Comparison of ENCODE assay signal across 9 cellular contexts in the genomic region with DNA sequence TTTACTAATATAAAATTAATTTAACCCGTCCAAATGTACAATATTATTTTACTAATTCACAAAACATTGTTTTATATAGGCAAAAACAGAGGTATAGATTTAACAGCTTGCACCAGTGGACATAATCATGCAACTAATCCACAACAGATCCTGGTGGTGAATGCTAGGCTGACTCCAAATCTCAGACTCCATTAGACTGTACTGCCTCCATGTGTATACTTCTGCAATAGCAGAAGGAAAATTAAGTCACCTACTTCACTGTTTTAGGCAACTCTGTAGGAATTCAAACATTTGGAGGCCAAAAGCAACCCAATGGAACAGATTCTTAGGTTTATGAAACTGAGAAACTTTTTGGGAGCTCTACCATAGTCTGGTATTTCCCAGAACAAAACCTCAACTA. TPM values are rescaled to one million over a fixed set of nuclear protein-coding genes. Genes with fewer than 3 reads are reported as not detected.
DNase-seq lines count a peak whose midpoint lies in the region; ATAC-seq and TF ChIP-seq lines count a peak whose summit lies in the region.
"Had no signal": no experiment of that assay in that cellular context is flagged by ENCODE, and none has a peak within 500 bp of the region (broad histone marks: within the 10 kb centered on the region; RNA-seq: fewer than 3 reads in every experiment).

No MANE protein-coding gene starts in this region.

- H3K27me3 ChIP-seq in MM.1S (replicated peaks; ENCODE audit: insufficient read depth, low read length) = no peaks in the 10 kb centered on the region
- H3K27me3 ChIP-seq: BLaER1 had no signal

- no peaks in the 10 kb centered on the region for H3K36me3 ChIP-seq in MM.1S (replicated peaks; ENCODE audit: insufficient read depth, low read length)
- H3K36me3 ChIP-seq: BLaER1 had no signal

- no peaks in the 10 kb centered on the region for H3K4me1 ChIP-seq in MM.1S (ENCODE audit: low read length)
- H3K4me1 ChIP-seq: BLaER1 had no signal

- TF ChIP-seq CTCF in MM.1S (IDR thresholded peaks at IDR 0.05; ENCODE audit: low read length) (peak; percentile 43), astrocyte of the spinal cord (IDR thresholded peaks at IDR 0.05; ENCODE audit: low read depth, low read length) (peak; percentile 68), coronary artery (IDR thresholded peaks at IDR 0.05) (no peak)

- H3F3A ChIP-seq in MM.1S (ENCODE audit: insufficient read depth, low read length) = no peaks in the 10 kb centered on the region

- peak; percentile 92 for ATAC-seq in GM21529 (IDR thresholded peaks at IDR 0.05; ENCODE audit: unreplicated experiment)

- H3K9me2 ChIP-seq in MM.1S (replicated peaks; ENCODE audit: insufficient read depth, low read length) = no peaks in the 10 kb centered on the region

- no peaks in the 10 kb centered on the region for H4K20me1 ChIP-seq in MM.1S (ENCODE audit: insufficient read depth, low read length)
- H4K20me1 ChIP-seq: BLaER1 had no signal

- H3K9me3 ChIP-seq in MM.1S (replicated peaks; ENCODE audit: insufficient read depth, low read length) = no peaks in the 10 kb centered on the region
- H3K9me3 ChIP-seq: BLaER1 had no signal

- DNase-seq in NCI-H146 (lab: John Stamatoyannopoulos, UW) = peak; percentile 7
- no peak for DNase-seq in NCI-H146 treated with DMSO at 0.1 percent for 48 hours (lab: John Stamatoyannopoulos, UW; ENCODE audit: unreplicated experiment)
- DNase-seq in MM.1S = peak; percentile 40
- DNase-seq in astrocyte of the spinal cord (ENCODE audit: low read depth, low spot score) = peak; percentile 59
- peak; percentile 61 to 79 for DNase-seq in lung microvascular endothelial cell (ENCODE audit: low read depth in 2 of 2)
- DNase-seq in coronary artery (ENCODE audit: low spot score) = no peak
- no peak for DNase-seq in germinal center (ENCODE audit: low spot score)

- no peaks in the 10 kb centered on the region for H3K79me2 ChIP-seq in MM.1S (ENCODE audit: low read length)

- no peak overlapping the region for H2AFZ ChIP-seq in MM.1S (ENCODE audit: low read length)

- in situ Hi-C loops in astrocyte of the spinal cord (cut with HindIII; ENCODE audit: low sequenced_read_pairs) = no loop called here

- H3K4me3 ChIP-seq in MM.1S (ENCODE audit: low read length) (no peak overlapping the region), astrocyte of the spinal cord (ENCODE audit: low read depth, low read length) (no peak overlapping the region), coronary artery (no peak overlapping the region)
- H3K4me3 ChIP-seq: BLaER1 had no signal

- H3K27ac ChIP-seq in MM.1S (ENCODE audit: low read length) (no peak overlapping the region), coronary artery (no peak overlapping the region)
- H3K27ac ChIP-seq: BLaER1 had no signal

- no peak overlapping the region for H3K4me2 ChIP-seq in MM.1S (ENCODE audit: low read depth, low read length)
- H3K4me2 ChIP-seq: BLaER1 had no signal

- no peak overlapping the region for H3K9ac ChIP-seq in MM.1S (ENCODE audit: low read length)
- H3K9ac ChIP-seq: BLaER1 had no signal

RNA-seq across cellular contexts. Expression of a gene that starts 30.0 kb away (rescaled TPM):
- total RNA-seq in lung microvascular endothelial cell = not detected in 2 replicates

RNA-seq across cellular contexts. Expression of a gene that starts 39.7 kb away (rescaled TPM):
- total RNA-seq in lung microvascular endothelial cell = 22.8 and 62.1 TPM in 2 replicates

Comparison
In these comparisons a context has a peak if more than half of its experiments do, and no peak if none do; other contexts are left out.
1. DNase-seq: peak in NCI-H146 (single experiment), MM.1S (single experiment), astrocyte of the spinal cord (single experiment) and lung microvascular endothelial cell (2 of 2); none in NCI-H146 treated with DMSO at 0.1 percent for 48 hours (single experiment), coronary artery (single experiment) and germinal center (single experiment).